In genomic region chr4:54027311-54027710, GRCh38 we compare ENCODE assay signal across 23 cellular contexts. TPM values are rescaled to one million over a fixed set of nuclear protein-coding genes. Genes with fewer than 3 reads are reported as not detected.
DNase-seq lines count a peak whose midpoint lies in the region; TF ChIP-seq lines count a peak whose summit lies in the region.
"Had no signal": no experiment of that assay in that cellular context is flagged by ENCODE, and none has a peak within 500 bp of the region (broad histone marks: within the 10 kb centered on the region; RNA-seq: fewer than 3 reads in every experiment).

No MANE protein-coding gene starts in this region.

- H3K9ac ChIP-seq in HUES6 (ENCODE audit: low read length) (no peak overlapping the region), SK-N-MC (ENCODE audit: insufficient read length) (no peak overlapping the region), mammary epithelial cell (ENCODE audit: insufficient read depth, low read length) (no peak overlapping the region)

- H3K9me3 ChIP-seq in HUES6 (ENCODE audit: control insufficient read depth, insufficient read depth, low read depth, low read length) (peaks cover 16% of the 10 kb centered on the region), SK-N-MC (ENCODE audit: low read depth, low read length) (no peaks in the 10 kb centered on the region), mammary epithelial cell (replicated peaks; ENCODE audit: insufficient read depth, low read length) (no peaks in the 10 kb centered on the region)
- H3K9me3 ChIP-seq: BE2C had no signal

- WGBS in mammary epithelial cell (ENCODE audit: low coverage, missing lambda C conversion rate): 100% methylated on average over 1 of the region's 1 CpG

- H3K9me3 Mint-ChIP-seq in osteocyte (ENCODE audit: unreplicated experiment): no peaks in the 10 kb centered on the region
- H3K9me3 Mint-ChIP-seq: CD8-positive, alpha-beta memory T cell; HFFc6 had no signal

- no peak overlapping the region for H3K4me3 Mint-ChIP-seq in osteocyte (ENCODE audit: unreplicated experiment)
- H3K4me3 Mint-ChIP-seq: CD4-positive, CD25-positive, alpha-beta regulatory T cell; CD8-positive, alpha-beta memory T cell; HFFc6 had no signal

- dilution Hi-C loops in mammary epithelial cell (cut with HindIII; ENCODE audit: low sequenced_read_pairs): no loop called here

- TF ChIP-seq CTCF in osteocyte (IDR thresholded peaks at IDR 0.05) (no peak), mammary epithelial cell (conservative IDR thresholded peaks at IDR 0.05 in 1 of 2, IDR thresholded peaks at IDR 0.05 in 1 of 2; ENCODE audit: extremely low read depth in 1 of 2, insufficient read depth in 1 of 2, low read depth in 1 of 2, low read length in 2 of 2) (no peak)

- no peak overlapping the region for H3K4me3 ChIP-seq in HUES6 (ENCODE audit: low read depth, low read length)
- H3K4me3 ChIP-seq in SK-N-MC: no peak overlapping the region
- no peak overlapping the region for H3K4me3 ChIP-seq in mammary epithelial cell (replicated peaks in 1 of 3; ENCODE audit: insufficient read depth in 1 of 3, low read depth in 2 of 3, low read length in 3 of 3)
- H3K4me3 ChIP-seq: GM12878 had no signal

- CTCF ChIA-PET in mammary epithelial cell (lab: Charles Lee; ENCODE audit: low non-redundant PET): no interaction called here

- H2AFZ ChIP-seq in mammary epithelial cell (ENCODE audit: low read depth, low read length): no peak overlapping the region

- H3K4me1 Mint-ChIP-seq in osteocyte (ENCODE audit: unreplicated experiment): peaks cover 29% of the 10 kb centered on the region

- no peak overlapping the region for H3K4me2 ChIP-seq in mammary epithelial cell (ENCODE audit: insufficient read depth, low read depth, low read length)

- peaks cover 15% of the 10 kb centered on the region; the same call in 1 of the 2 replicates for H3K4me1 ChIP-seq in HUES6 (ENCODE audit: control insufficient read depth, insufficient read depth, low read length)
- peaks cover 3% of the 10 kb centered on the region for H3K4me1 ChIP-seq in mammary epithelial cell (ENCODE audit: insufficient read depth, low read length)
- H3K4me1 ChIP-seq: BE2C had no signal

- H3K27ac ChIP-seq in HUES6 (ENCODE audit: low read depth, low read length) (peak overlapping the region; percentile 53; the same call in 1 of the 2 replicates), SK-N-MC (peak overlapping the region; percentile 44; the same call in 1 of the 2 replicates), mammary epithelial cell (ENCODE audit: insufficient read depth, low read depth, low read length) (no peak overlapping the region)

- DNase-seq in SK-N-MC (ENCODE audit: low read depth, low spot score) (no peak), foreskin melanocyte (peak; percentile 21), osteocyte (ENCODE audit: extremely low spot score, unreplicated experiment) (no peak), NCI-H187 (lab: John Stamatoyannopoulos, UW) (no peak), mammary epithelial cell (no peak), T-helper 1 cell (no peak), kidney tubule cell (ENCODE audit: low spot score) (no peak)
- DNase-seq: ACHN; BE2C; C1 segment of cervical spinal cord; CD4-positive, CD25-positive, alpha-beta regulatory T cell; CD8-positive, alpha-beta memory T cell; COR-L47; DMS 273 treated with DMSO at 0.1 percent for 48 hours; DMS53; DND-41; EL; GOT3; H7; HFFc6; KG1 had no signal

- no TSS peak for BruUV-seq in mammary epithelial cell (replicated peaks; lab: Mats Ljungman, UMichigan)

- intact Hi-C loops in mammary epithelial cell (cut with micrococcal nuclease): no loop called here

- no peaks in the 10 kb centered on the region for H3K36me3 Mint-ChIP-seq in osteocyte (ENCODE audit: unreplicated experiment)

- H3K27me3 Mint-ChIP-seq in osteocyte (ENCODE audit: unreplicated experiment): no peaks in the 10 kb centered on the region
- H3K27me3 Mint-ChIP-seq: CD4-positive, CD25-positive, alpha-beta regulatory T cell; CD8-positive, alpha-beta memory T cell had no signal

- H3K79me2 ChIP-seq in mammary epithelial cell (ENCODE audit: insufficient read depth, low read length): peaks cover 77% of the 10 kb centered on the region

- H3K27me3 ChIP-seq in HUES6 (ENCODE audit: control insufficient read depth, insufficient read depth, low read length): no peaks in the 10 kb centered on the region
- H3K27me3 ChIP-seq in mammary epithelial cell (ENCODE audit: insufficient read depth, low read length): no peaks in the 10 kb centered on the region
- H3K27me3 ChIP-seq: BE2C had no signal

- H4K20me1 ChIP-seq in mammary epithelial cell (ENCODE audit: insufficient read depth, low read length): no peaks in the 10 kb centered on the region

- H3K36me3 ChIP-seq in HUES6 (ENCODE audit: control insufficient read depth, insufficient read depth, low read length): no peaks in the 10 kb centered on the region; the same call in 1 of the 2 replicates
- H3K36me3 ChIP-seq in SK-N-MC (ENCODE audit: insufficient read depth, low read length): no peaks in the 10 kb centered on the region
- H3K36me3 ChIP-seq in mammary epithelial cell (ENCODE audit: insufficient read depth, low read length): no peaks in the 10 kb centered on the region
- H3K36me3 ChIP-seq: BE2C had no signal

- peak overlapping the region; percentile 3 for H3K27ac Mint-ChIP-seq in osteocyte (ENCODE audit: unreplicated experiment)
- H3K27ac Mint-ChIP-seq: HFFc6 had no signal

- in situ Hi-C loops in mammary epithelial cell (cut with MboI; ENCODE audit: low sequenced_read_pairs in 2 of 2): no loop called here

RNA-seq across cellular contexts. Expression of gene CHIC2, which starts 37.1 kb away (rescaled TPM):
- total RNA-seq in osteocyte (55.9 and 64.1 TPM in 2 replicates), mammary epithelial cell (10 to 100 TPM; 45.4 to 46.7 TPM)
- 17.2 TPM for polyA plus RNA-seq in mammary epithelial cell
- polyA minus RNA-seq in mammary epithelial cell: 5.4 TPM
